3 cellular contexts compared by ENCODE assay signal in the genomic region with DNA sequence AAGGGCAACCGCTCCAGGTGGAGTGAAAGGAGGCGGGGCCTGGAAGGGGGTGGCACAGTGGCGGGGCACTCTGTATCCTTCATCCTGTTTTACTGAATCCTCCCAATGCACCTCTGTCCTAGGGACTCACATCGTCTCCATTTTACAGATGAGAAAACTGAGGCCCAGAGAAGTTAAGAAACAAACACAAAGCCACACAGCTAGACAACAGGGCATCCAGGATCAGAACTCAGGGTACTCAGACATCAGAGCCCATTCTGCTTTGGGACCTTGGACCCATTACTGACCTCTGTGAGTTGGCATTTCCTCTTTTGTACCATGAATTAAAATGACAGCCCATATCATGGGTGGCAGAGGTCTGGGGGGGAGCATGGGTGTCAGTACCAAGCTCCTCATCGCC.
TF ChIP-seq lines count a peak whose summit lies in the region.

No MANE protein-coding gene starts in this region.

TF ChIP-seq in HepG2, 621 proteins besides CTCF, POLR2A, EP300 and RAD21 (continued from another document):
- TF ChIP-seq, protein P1, sequence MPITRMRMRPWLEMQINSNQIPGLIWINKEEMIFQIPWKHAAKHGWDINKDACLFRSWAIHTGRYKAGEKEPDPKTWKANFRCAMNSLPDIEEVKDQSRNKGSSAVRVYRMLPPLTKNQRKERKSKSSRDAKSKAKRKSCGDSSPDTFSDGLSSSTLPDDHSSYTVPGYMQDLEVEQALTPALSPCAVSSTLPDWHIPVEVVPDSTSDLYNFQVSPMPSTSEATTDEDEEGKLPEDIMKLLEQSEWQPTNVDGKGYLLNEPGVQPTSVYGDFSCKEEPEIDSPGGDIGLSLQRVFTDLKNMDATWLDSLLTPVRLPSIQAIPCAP (CRISPR knock-in tag; IDR thresholded peaks at IDR 0.05; ENCODE audit: low read depth) = no peak
- 0 out of 2 replicates have a peak, but pooled peaks have one; percentile 30 for TF ChIP-seq SP4 (CRISPR knock-in tag; IDR thresholded peaks at IDR 0.05)
- no peak for TF ChIP-seq ZNF496 (CRISPR knock-in tag; IDR thresholded peaks at IDR 0.05; ENCODE audit: insufficient replicate concordance)
- TF ChIP-seq CHD4 (IDR thresholded peaks at IDR 0.05; ENCODE audit: borderline replicate concordance, low read length) = peak; percentile 83; the same call in 1 of the 2 replicates
- peak; percentile 86 for TF ChIP-seq ZNF768 (CRISPR knock-in tag; IDR thresholded peaks at IDR 0.05)
- TF ChIP-seq ZNF629 (CRISPR knock-in tag; conservative IDR thresholded peaks at IDR 0.05) = peak; percentile 89
- TF ChIP-seq MAZ (IDR thresholded peaks at IDR 0.05; ENCODE audit: borderline replicate concordance, low read depth, low read length) = no peak
- no peak for TF ChIP-seq MAZ (CRISPR knock-in tag; IDR thresholded peaks at IDR 0.05; ENCODE audit: low read depth)
- no peak for TF ChIP-seq MXI1 (IDR thresholded peaks at IDR 0.05; ENCODE audit: borderline replicate concordance, low read depth, low read length)
- TF ChIP-seq ZNF234 (CRISPR knock-in tag; conservative IDR thresholded peaks at IDR 0.05) = no peak
- TF ChIP-seq ZNF772 (CRISPR knock-in tag; IDR thresholded peaks at IDR 0.05) = no peak

TF ChIP-seq in K562, 482 proteins besides CTCF, POLR2A, EP300 and RAD21 (continued from another document):
- TF ChIP-seq, protein P2, sequence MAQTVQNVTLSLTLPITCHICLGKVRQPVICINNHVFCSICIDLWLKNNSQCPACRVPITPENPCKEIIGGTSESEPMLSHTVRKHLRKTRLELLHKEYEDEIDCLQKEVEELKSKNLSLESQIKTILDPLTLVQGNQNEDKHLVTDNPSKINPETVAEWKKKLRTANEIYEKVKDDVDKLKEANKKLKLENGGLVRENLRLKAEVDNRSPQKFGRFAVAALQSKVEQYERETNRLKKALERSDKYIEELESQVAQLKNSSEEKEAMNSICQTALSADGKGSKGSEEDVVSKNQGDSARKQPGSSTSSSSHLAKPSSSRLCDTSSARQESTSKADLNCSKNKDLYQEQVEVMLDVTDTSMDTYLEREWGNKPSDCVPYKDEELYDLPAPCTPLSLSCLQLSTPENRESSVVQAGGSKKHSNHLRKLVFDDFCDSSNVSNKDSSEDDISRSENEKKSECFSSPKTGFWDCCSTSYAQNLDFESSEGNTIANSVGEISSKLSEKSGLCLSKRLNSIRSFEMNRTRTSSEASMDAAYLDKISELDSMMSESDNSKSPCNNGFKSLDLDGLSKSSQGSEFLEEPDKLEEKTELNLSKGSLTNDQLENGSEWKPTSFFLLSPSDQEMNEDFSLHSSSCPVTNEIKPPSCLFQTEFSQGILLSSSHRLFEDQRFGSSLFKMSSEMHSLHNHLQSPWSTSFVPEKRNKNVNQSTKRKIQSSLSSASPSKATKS (CRISPR knock-in tag; IDR thresholded peaks at IDR 0.05) = no peak
- TF ChIP-seq RBM25 (IDR thresholded peaks at IDR 0.05; ENCODE audit: low read depth, low read length, severe bottlenecking) = peak; percentile 75
- 0 out of 2 replicates have a peak, but pooled peaks have one; percentile 31 for TF ChIP-seq BCOR (IDR thresholded peaks at IDR 0.05)

TF ChIP-seq in neural cell, 6 proteins besides CTCF, POLR2A, EP300 and RAD21 (continued from another document):
- TF ChIP-seq, protein P3, sequence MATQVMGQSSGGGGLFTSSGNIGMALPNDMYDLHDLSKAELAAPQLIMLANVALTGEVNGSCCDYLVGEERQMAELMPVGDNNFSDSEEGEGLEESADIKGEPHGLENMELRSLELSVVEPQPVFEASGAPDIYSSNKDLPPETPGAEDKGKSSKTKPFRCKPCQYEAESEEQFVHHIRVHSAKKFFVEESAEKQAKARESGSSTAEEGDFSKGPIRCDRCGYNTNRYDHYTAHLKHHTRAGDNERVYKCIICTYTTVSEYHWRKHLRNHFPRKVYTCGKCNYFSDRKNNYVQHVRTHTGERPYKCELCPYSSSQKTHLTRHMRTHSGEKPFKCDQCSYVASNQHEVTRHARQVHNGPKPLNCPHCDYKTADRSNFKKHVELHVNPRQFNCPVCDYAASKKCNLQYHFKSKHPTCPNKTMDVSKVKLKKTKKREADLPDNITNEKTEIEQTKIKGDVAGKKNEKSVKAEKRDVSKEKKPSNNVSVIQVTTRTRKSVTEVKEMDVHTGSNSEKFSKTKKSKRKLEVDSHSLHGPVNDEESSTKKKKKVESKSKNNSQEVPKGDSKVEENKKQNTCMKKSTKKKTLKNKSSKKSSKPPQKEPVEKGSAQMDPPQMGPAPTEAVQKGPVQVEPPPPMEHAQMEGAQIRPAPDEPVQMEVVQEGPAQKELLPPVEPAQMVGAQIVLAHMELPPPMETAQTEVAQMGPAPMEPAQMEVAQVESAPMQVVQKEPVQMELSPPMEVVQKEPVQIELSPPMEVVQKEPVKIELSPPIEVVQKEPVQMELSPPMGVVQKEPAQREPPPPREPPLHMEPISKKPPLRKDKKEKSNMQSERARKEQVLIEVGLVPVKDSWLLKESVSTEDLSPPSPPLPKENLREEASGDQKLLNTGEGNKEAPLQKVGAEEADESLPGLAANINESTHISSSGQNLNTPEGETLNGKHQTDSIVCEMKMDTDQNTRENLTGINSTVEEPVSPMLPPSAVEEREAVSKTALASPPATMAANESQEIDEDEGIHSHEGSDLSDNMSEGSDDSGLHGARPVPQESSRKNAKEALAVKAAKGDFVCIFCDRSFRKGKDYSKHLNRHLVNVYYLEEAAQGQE (IDR thresholded peaks at IDR 0.05; ENCODE audit: borderline replicate concordance) = no peak
- TF ChIP-seq POLR2AphosphoS5 (IDR thresholded peaks at IDR 0.05) (no peak), MXI1 (conservative IDR thresholded peaks at IDR 0.05; ENCODE audit: poor library complexity, severe bottlenecking) (no peak), EZH2 (IDR thresholded peaks at IDR 0.05; ENCODE audit: borderline replicate concordance, insufficient read depth, low read length, poor library complexity, severe bottlenecking) (no peak), TAF1 (IDR thresholded peaks at IDR 0.05; ENCODE audit: low read depth) (no peak)
TF ChIP-seq in neural cell: peak in this region for 0.
